ENCODE assay signal across 8 cellular contexts in the genomic region with DNA sequence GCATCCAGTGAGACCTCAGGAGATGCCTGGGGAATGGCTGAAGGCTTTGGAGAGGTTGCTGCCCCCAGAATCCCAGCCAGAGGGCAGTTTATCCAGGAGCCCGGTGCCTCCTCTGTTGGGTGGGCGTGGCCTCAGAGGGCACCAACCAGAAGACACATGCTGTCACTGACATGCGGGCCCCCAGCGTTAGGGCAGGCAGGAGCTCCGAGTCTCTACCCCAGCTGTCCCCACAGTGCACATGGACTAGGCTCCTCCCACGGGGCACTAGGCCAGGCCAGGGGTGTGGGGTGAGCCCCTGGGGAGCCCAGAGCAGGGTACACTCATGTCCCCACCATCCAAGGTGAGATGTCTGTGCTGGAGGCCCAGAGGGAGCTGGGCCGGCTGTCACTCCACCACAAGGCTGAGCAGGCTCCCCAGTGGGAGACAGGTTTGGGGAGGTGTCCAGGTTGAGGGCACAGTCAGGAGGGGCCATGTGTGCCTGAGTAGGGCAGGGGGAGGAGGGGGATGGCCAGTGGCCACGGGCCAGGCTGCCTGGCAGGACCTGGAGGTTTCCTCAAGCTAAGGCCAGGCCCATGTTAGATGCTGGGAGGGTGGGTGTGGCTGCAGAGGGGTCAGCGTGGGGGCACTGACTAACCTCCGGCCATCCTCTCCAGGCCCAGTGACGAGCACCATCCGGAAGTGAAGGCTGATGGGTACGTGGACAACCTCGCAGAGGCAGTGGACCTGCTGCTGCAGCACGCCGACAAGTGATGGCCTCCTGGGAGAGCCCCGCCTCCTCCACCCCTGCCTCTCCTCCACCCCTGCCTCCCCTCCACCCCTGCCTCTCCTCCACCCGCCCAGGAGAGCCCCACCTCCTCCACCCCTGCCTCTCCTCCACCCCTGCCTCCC.
A peak's percentile ranks its signal among the peaks of the same experiment; 100 is the strongest.
DNase-seq lines count a peak whose midpoint lies in the region; ATAC-seq lines count a peak whose summit lies in the region.

No MANE protein-coding gene starts in this region.

- ATAC-seq in HG02759 (IDR thresholded peaks at IDR 0.05; ENCODE audit: unreplicated experiment): peak; percentile 39
- no peak for ATAC-seq in activated T-helper 17 cell treated with anti-CD3 and anti-CD28 coated beads, Interleukin-2, amount 50 U/mL, for 72 hours (replicated peaks)
- ATAC-seq in left lobe of liver: peak; percentile 12

- peaks cover 10% of the 10 kb centered on the region for H3K4me1 Mint-ChIP-seq in activated T-helper 17 cell treated with anti-CD3 and anti-CD28 coated beads, Interleukin-2, amount 50 U/mL, for 72 hours

- H3K36me3 Mint-ChIP-seq in activated T-helper 17 cell treated with anti-CD3 and anti-CD28 coated beads, Interleukin-2, amount 50 U/mL, for 72 hours (ENCODE audit: low read depth): peaks cover 27% of the 10 kb centered on the region

- peak overlapping the region; percentile 73 for H3K27ac Mint-ChIP-seq in activated T-helper 17 cell treated with anti-CD3 and anti-CD28 coated beads, Interleukin-2, amount 50 U/mL, for 72 hours

- DNase-seq in 8988T (peak; percentile 75), left lobe of liver (ENCODE audit: low spot score) (no peak), NCI-H2107 (lab: John Stamatoyannopoulos, UW) (no peak), SHP77 (lab: John Stamatoyannopoulos, UW) (no peak), NCI-H187 (lab: John Stamatoyannopoulos, UW) (no peak), ureter (ENCODE audit: low spot score) (no peak)

- H3K27me3 Mint-ChIP-seq in activated T-helper 17 cell treated with anti-CD3 and anti-CD28 coated beads, Interleukin-2, amount 50 U/mL, for 72 hours: no peaks in the 10 kb centered on the region

- no peaks in the 10 kb centered on the region for H3K9me3 Mint-ChIP-seq in activated T-helper 17 cell treated with anti-CD3 and anti-CD28 coated beads, Interleukin-2, amount 50 U/mL, for 72 hours

- peak overlapping the region; percentile 22 for H3K4me3 Mint-ChIP-seq in activated T-helper 17 cell treated with anti-CD3 and anti-CD28 coated beads, Interleukin-2, amount 50 U/mL, for 72 hours
